Comparison of ENCODE assay signal across 7 cellular contexts in the genomic region with DNA sequence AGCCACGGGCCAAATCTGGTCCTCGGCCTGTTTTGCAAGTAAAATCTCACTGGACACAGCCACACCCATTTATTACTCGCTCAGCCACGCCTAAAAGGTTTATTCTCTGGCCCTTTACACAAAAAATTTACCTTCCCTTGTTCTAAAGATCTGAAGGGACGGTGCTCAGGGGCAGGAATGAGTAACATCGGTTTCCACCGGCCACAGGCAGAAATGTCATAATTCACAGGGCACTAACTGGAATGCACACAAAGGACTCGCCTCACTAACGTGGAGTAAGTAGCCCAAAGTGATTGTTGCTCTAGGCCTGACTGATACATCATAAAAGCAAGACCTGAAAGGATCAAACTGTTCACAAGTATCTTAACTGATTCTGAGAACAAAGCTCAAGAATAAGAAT. TPM values are rescaled to one million over a fixed set of nuclear protein-coding genes. Genes with fewer than 3 reads are reported as not detected.
DNase-seq lines count a peak whose midpoint lies in the region; ATAC-seq and TF ChIP-seq lines count a peak whose summit lies in the region.

No MANE protein-coding gene starts in this region.

- peaks cover 5% of the 10 kb centered on the region; the same call in 1 of the 2 replicates for H3K9me3 ChIP-seq in OCI-LY1 (ENCODE audit: low read length)
- peaks cover 9% of the 10 kb centered on the region for H3K9me3 ChIP-seq in smooth muscle cell (replicated peaks; ENCODE audit: low read depth)

- TF ChIP-seq CTCF in OCI-LY1 (IDR thresholded peaks at IDR 0.05; ENCODE audit: low read length), result no peak
- no peak for TF ChIP-seq CTCF in epithelial cell of esophagus (IDR thresholded peaks at IDR 0.05; ENCODE audit: insufficient read depth, low read depth, low read length, missing control alignments)
- no peak for TF ChIP-seq CTCF in smooth muscle cell (IDR thresholded peaks at IDR 0.05; ENCODE audit: borderline replicate concordance, insufficient read depth, poor library complexity, severe bottlenecking)

- no peaks in the 10 kb centered on the region; the same call in 1 of the 2 replicates for H3K36me3 ChIP-seq in OCI-LY1 (ENCODE audit: insufficient read depth, low read length)
- no peaks in the 10 kb centered on the region for H3K36me3 ChIP-seq in smooth muscle cell (ENCODE audit: low read depth)

- peak overlapping the region; percentile 42 for H3K4me2 ChIP-seq in OCI-LY1 (ENCODE audit: low read length)
- no peak overlapping the region for H3K4me2 ChIP-seq in smooth muscle cell

- no peaks in the 10 kb centered on the region for H3K79me2 ChIP-seq in OCI-LY1 (ENCODE audit: insufficient read depth, low read length)
- H3K79me2 ChIP-seq in smooth muscle cell (ENCODE audit: low read depth), result no peaks in the 10 kb centered on the region

- H3K4me3 ChIP-seq in OCI-LY1 (ENCODE audit: low read depth, low read length, poor library complexity, severe bottlenecking) (no peak overlapping the region), epithelial cell of esophagus (ENCODE audit: low read length) (no peak overlapping the region), smooth muscle cell (no peak overlapping the region)

- no peaks in the 10 kb centered on the region for H3K27me3 ChIP-seq in OCI-LY1 (ENCODE audit: insufficient read depth, low read length)
- no peaks in the 10 kb centered on the region for H3K27me3 ChIP-seq in smooth muscle cell (ENCODE audit: low read depth)

- DNase-seq in epithelial cell of esophagus (ENCODE audit: low read depth), result peak; percentile 38
- DNase-seq in smooth muscle cell (lab: John Stamatoyannopoulos, UW; ENCODE audit: unreplicated experiment), result no peak
- DNase-seq in NCI-H1105 (lab: John Stamatoyannopoulos, UW), result no peak
- no peak for DNase-seq in ecto neural progenitor cell (ENCODE audit: low spot score)

- ATAC-seq in GM21390 (IDR thresholded peaks at IDR 0.05; ENCODE audit: unreplicated experiment), result peak; percentile 14
- no peak for ATAC-seq in GM18517 (IDR thresholded peaks at IDR 0.05; ENCODE audit: unreplicated experiment)

- H2AFZ ChIP-seq in OCI-LY1 (ENCODE audit: low read length), result no peak overlapping the region
- no peak overlapping the region for H2AFZ ChIP-seq in smooth muscle cell (ENCODE audit: low read depth)

- H3K9ac ChIP-seq in OCI-LY1 (ENCODE audit: low read length) (no peak overlapping the region), smooth muscle cell (ENCODE audit: low read depth) (no peak overlapping the region)

- 70% methylated on average over 9 of the region's 9 CpGs for WGBS in smooth muscle cell (ENCODE audit: low lambda C conversion rate)

- H3K27ac ChIP-seq in OCI-LY1 (ENCODE audit: low read depth, low read length, poor library complexity, severe bottlenecking), result no peak overlapping the region
- H3K27ac ChIP-seq in smooth muscle cell (ENCODE audit: low read depth), result peak overlapping the region; percentile 0

- no peaks in the 10 kb centered on the region for H4K20me1 ChIP-seq in OCI-LY1 (ENCODE audit: insufficient read depth, low read length)
- no peaks in the 10 kb centered on the region for H4K20me1 ChIP-seq in smooth muscle cell (ENCODE audit: low read depth)

- H3F3A ChIP-seq in OCI-LY1 (ENCODE audit: insufficient read depth, low read length) (no peaks in the 10 kb centered on the region), smooth muscle cell (ENCODE audit: low read depth) (peaks cover 3% of the 10 kb centered on the region)

- peaks cover 26% of the 10 kb centered on the region for H3K4me1 ChIP-seq in OCI-LY1 (ENCODE audit: insufficient read depth, low read length, severe bottlenecking)
- H3K4me1 ChIP-seq in smooth muscle cell (ENCODE audit: low read depth), result no peaks in the 10 kb centered on the region

- no peaks in the 10 kb centered on the region for H3K9me2 ChIP-seq in OCI-LY1 (ENCODE audit: low read depth, low read length)

RNA-seq across cellular contexts. Expression of gene TCF25, which starts 9.0 kb away (rescaled TPM):
- 69.7 and 99.8 TPM in 2 replicates for total RNA-seq in smooth muscle cell
- 174 and 272 TPM in 2 replicates for polyA plus RNA-seq in smooth muscle cell

RNA-seq across cellular contexts. Expression of gene SPIRE2, which starts 36.1 kb away (rescaled TPM):
- 1.1 and 1.4 TPM in 2 replicates for total RNA-seq in smooth muscle cell
- 1.1 and 2.2 TPM in 2 replicates for polyA plus RNA-seq in smooth muscle cell

RNA-seq across cellular contexts. Expression of gene FANCA, which starts 48.0 kb away (rescaled TPM):
- 6.0 and 17.7 TPM in 2 replicates for total RNA-seq in smooth muscle cell
- 13.1 and 16.7 TPM in 2 replicates for polyA plus RNA-seq in smooth muscle cell

RNA-seq across cellular contexts. Expression of gene MC1R, which starts 54.2 kb away (rescaled TPM):
- 12.4 and 14.5 TPM in 2 replicates for total RNA-seq in smooth muscle cell
- polyA plus RNA-seq in smooth muscle cell, result 16.7 and 16.8 TPM in 2 replicates

RNA-seq across cellular contexts. Expression of gene TUBB3, which starts 58.7 kb away (rescaled TPM):
- total RNA-seq in smooth muscle cell, result 213 and 234 TPM in 2 replicates
- 198 and 303 TPM in 2 replicates for polyA plus RNA-seq in smooth muscle cell
